Comparison of ENCODE assay signal across 20 cellular contexts in the genomic region with DNA sequence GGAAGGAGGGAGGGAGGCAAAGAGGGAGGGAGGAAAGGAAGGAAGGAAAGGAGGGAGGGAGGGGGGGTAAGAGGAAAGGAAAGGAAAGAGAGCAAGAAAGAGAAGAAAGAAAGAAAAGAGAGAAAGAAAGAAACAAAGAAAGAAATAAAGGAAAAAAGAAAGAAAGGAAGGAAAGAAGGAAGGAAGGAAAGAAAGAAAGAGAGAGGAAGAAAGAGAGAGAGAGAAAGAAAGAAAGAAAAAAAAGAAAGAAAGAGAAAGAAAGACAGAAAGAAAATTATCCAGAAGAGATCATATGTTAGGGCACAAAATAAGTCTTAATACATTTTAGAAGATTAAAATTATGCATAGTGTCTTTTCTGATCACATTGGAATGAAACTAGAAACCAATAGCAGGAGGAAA. TPM values are rescaled to one million over a fixed set of nuclear protein-coding genes. Genes with fewer than 3 reads are reported as not detected.
"Had no signal": no experiment of that assay in that cellular context is flagged by ENCODE, and none has a peak within 500 bp of the region (broad histone marks: within the 10 kb centered on the region; RNA-seq: fewer than 3 reads in every experiment).

No MANE protein-coding gene starts in this region.

- H3K27me3 ChIP-seq: neural progenitor cell, ovary, upper lobe of left lung, uterus had no signal

- DNase-seq: heart left ventricle; hippocampal formation; kidney glomerular epithelial cell; nucleus accumbens; ovary; right cardiac atrium; small intestine; stimulated activated CD4-positive, alpha-beta T cell treated with anti-CD3 and anti-CD28 coated beads, Interleukin-12 subunit alpha, Interleukin-12 subunit beta, amount 100 ng/mL, for 4 hours; stimulated activated naive CD4-positive, alpha-beta T cell treated with Interleukin-2 at 50 U/mL for 16 hours; tibial artery; upper lobe of left lung; uterus had no signal

- H3K27ac ChIP-seq: heart left ventricle, neural progenitor cell, ovary, tibial artery, upper lobe of left lung, uterus had no signal

- H3K4me3 Mint-ChIP-seq: endodermal cell; naive thymus-derived CD8-positive, alpha-beta T cell; neural progenitor cell had no signal

- H3K36me3 Mint-ChIP-seq: neural progenitor cell had no signal

- H3K4me3 ChIP-seq: heart left ventricle, neural progenitor cell, ovary, tibial artery, upper lobe of left lung, uterus had no signal

- H3K9me3 Mint-ChIP-seq: endodermal cell, neural progenitor cell had no signal

- H3K4me1 ChIP-seq: heart left ventricle, neural progenitor cell, tibial artery, upper lobe of left lung, uterus had no signal

- ATAC-seq: esophagus mucosa; heart left ventricle; naive thymus-derived CD8-positive, alpha-beta T cell; right cardiac atrium had no signal

- H3K9me3 ChIP-seq: ovary, tibial artery, upper lobe of left lung, uterus had no signal

- H3K36me3 ChIP-seq: heart left ventricle, neural progenitor cell, ovary, tibial artery, upper lobe of left lung, uterus had no signal

- H3K27ac Mint-ChIP-seq: endodermal cell; naive thymus-derived CD8-positive, alpha-beta T cell; neural progenitor cell; progenitor cell of endocrine pancreas had no signal

- H3K9ac ChIP-seq: neural progenitor cell had no signal

- H3K4me2 ChIP-seq: neural progenitor cell had no signal

- H3K4me1 Mint-ChIP-seq: endodermal cell, neural progenitor cell had no signal

- H2AFZ ChIP-seq: neural progenitor cell had no signal

RNA-seq across cellular contexts. Expression of a gene that starts 24.3 kb away (rescaled TPM):
- total RNA-seq: fibroblast of lung; glomerular endothelial cell; lung microvascular endothelial cell; naive thymus-derived CD8-positive, alpha-beta T cell had no signal
- polyA plus RNA-seq: fibroblast of lung had no signal
